19 cellular contexts compared by ENCODE assay signal in genomic region chr2:133492719-133493366, GRCh38.
DNase-seq lines count a peak whose midpoint lies in the region; ATAC-seq and TF ChIP-seq lines count a peak whose summit lies in the region.
"Had no signal": no experiment of that assay in that cellular context is flagged by ENCODE, and none has a peak within 500 bp of the region (broad histone marks: within the 10 kb centered on the region; RNA-seq: fewer than 3 reads in every experiment).

No MANE protein-coding gene starts in this region.

- no peak overlapping the region for H3K4me2 ChIP-seq in PC-9
- H3K4me2 ChIP-seq: A549 had no signal

- no peak overlapping the region for H3K9ac ChIP-seq in mucosa of rectum (ENCODE audit: low read depth in 1 of 2, low read length in 2 of 2)

- no peak for TF ChIP-seq EP300 in transverse colon (IDR thresholded peaks at IDR 0.05; ENCODE audit: low read depth)

- H4K20me1 ChIP-seq in PC-9 (ENCODE audit: insufficient read depth), result no peaks in the 10 kb centered on the region

- no peaks in the 10 kb centered on the region for H3F3A ChIP-seq in PC-9 (ENCODE audit: insufficient read depth, low read depth)

- no peak overlapping the region for H3K4me3 ChIP-seq in epithelial cell of esophagus (ENCODE audit: low read length)
- H3K4me3 ChIP-seq in mucosa of rectum (ENCODE audit: low read length in 2 of 2), result no peak overlapping the region
- no peak overlapping the region for H3K4me3 ChIP-seq in transverse colon
- no peak overlapping the region for H3K4me3 ChIP-seq in PC-9
- H3K4me3 ChIP-seq: A549 had no signal

- H3K79me2 ChIP-seq in PC-9 (ENCODE audit: low read depth), result no peaks in the 10 kb centered on the region

- no peak overlapping the region for H2AFZ ChIP-seq in PC-9

- intact Hi-C loops in Right ventricle myocardium superior (cut with DNase I) (no loop called here), cardiac septum (cut with DNase I) (no loop called here), transverse colon (cut with DNase I; ENCODE audit: low total_unique reads) (no loop called here), PC-9 (cut with micrococcal nuclease; ENCODE audit: unreplicated experiment) (no loop called here)

- no peaks in the 10 kb centered on the region for H3K36me3 ChIP-seq in mucosa of rectum (ENCODE audit: control insufficient read depth in 2 of 2, insufficient read depth in 2 of 2, low read length in 2 of 2)
- H3K36me3 ChIP-seq in transverse colon, result no peaks in the 10 kb centered on the region
- no peaks in the 10 kb centered on the region for H3K36me3 ChIP-seq in PC-9 (ENCODE audit: low read depth)

- H3K9me3 ChIP-seq in mucosa of rectum (ENCODE audit: control insufficient read depth in 2 of 2, low read length in 2 of 2) (no peaks in the 10 kb centered on the region), transverse colon (no peaks in the 10 kb centered on the region), PC-9 (ENCODE audit: insufficient read depth, low read depth) (no peaks in the 10 kb centered on the region)
- H3K9me3 ChIP-seq: A549, Caco-2 had no signal

- POLR2A ChIA-PET in PC-9 (lab: Charles Lee; ENCODE audit: unreplicated experiment), result no interaction called here

- peak; percentile 16 for ATAC-seq in Right ventricle myocardium superior (ENCODE audit: poor library complexity)
- ATAC-seq in GM21786 (IDR thresholded peaks at IDR 0.05; ENCODE audit: unreplicated experiment), result no peak
- no peak for ATAC-seq in omental fat pad (ENCODE audit: low FRiP score)
- ATAC-seq: A549, HCT116, HepG2 had no signal

- H3K27me3 ChIP-seq in mucosa of rectum (ENCODE audit: control insufficient read depth in 2 of 2, insufficient read depth in 2 of 2, low read length in 2 of 2) (no peaks in the 10 kb centered on the region), transverse colon (no peaks in the 10 kb centered on the region), PC-9 (ENCODE audit: insufficient read depth, low read depth) (peaks cover 21% of the 10 kb centered on the region)

- no peaks in the 10 kb centered on the region for H3K9me2 ChIP-seq in PC-9 (ENCODE audit: insufficient read depth)

- DNase-seq in Right ventricle myocardium superior (no peak), cardiac septum (ENCODE audit: low spot score) (no peak), epithelial cell of esophagus (ENCODE audit: low read depth) (peak; percentile 18), transverse colon (no peak), omental fat pad (ENCODE audit: low spot score) (no peak), PC-9 (no peak)
- DNase-seq: AML-193; Caco-2; CD4-positive, alpha-beta T cell; GOT3; H7; HFFc6 had no signal

- H3K27ac ChIP-seq in mucosa of rectum (ENCODE audit: low read depth in 2 of 2, low read length in 2 of 2) (peak overlapping the region; percentile 12 to 33), transverse colon (peak overlapping the region in 3 of 4 donors; percentile 3 to 18 (median 13)), PC-9 (no peak overlapping the region)
- H3K27ac ChIP-seq: 22Rv1, A549, C4-2B had no signal

- TF ChIP-seq CTCF in epithelial cell of esophagus (IDR thresholded peaks at IDR 0.05; ENCODE audit: insufficient read depth, low read depth, low read length, missing control alignments), result no peak
- no peak for TF ChIP-seq CTCF in transverse colon (IDR thresholded peaks at IDR 0.05)
- no peak for TF ChIP-seq CTCF in omental fat pad (IDR thresholded peaks at IDR 0.05)
- TF ChIP-seq CTCF in PC-9 (conservative IDR thresholded peaks at IDR 0.05), result no peak

- H3K4me1 ChIP-seq in mucosa of rectum (ENCODE audit: control insufficient read depth in 2 of 2, insufficient read depth in 2 of 2, low read length in 2 of 2) (peaks cover 11 to 16% of the 10 kb centered on the region in 2 donors), transverse colon (peaks cover 0 to 42% (median 10%) of the 10 kb centered on the region in 4 donors), PC-9 (replicated peaks; ENCODE audit: insufficient read depth) (no peaks in the 10 kb centered on the region)
- H3K4me1 ChIP-seq: Caco-2 had no signal

- CTCF ChIA-PET in PC-9 (lab: Charles Lee), result no interaction called here

- BruUV-seq in PC-9 (replicated peaks; lab: Mats Ljungman, UMichigan), result no TSS peak

- in situ Hi-C loops in transverse colon (cut with MboI; ENCODE audit: low pct_ligation_motif_present in 1 of 4, low pct_unique_long_range_greater_than_20kb in 1 of 4, low sequenced_read_pairs in 3 of 4), result no loop called here

- TF ChIP-seq POLR2A in transverse colon (IDR thresholded peaks at IDR 0.05), result no peak

- WGBS in transverse colon (ENCODE audit: low coverage in 1 of 2), 2 donors, result 57 to 70% methylated on average over 2 of the region's 2 CpGs
